ENCODE assay signal across 1 cellular context in the genomic region with DNA sequence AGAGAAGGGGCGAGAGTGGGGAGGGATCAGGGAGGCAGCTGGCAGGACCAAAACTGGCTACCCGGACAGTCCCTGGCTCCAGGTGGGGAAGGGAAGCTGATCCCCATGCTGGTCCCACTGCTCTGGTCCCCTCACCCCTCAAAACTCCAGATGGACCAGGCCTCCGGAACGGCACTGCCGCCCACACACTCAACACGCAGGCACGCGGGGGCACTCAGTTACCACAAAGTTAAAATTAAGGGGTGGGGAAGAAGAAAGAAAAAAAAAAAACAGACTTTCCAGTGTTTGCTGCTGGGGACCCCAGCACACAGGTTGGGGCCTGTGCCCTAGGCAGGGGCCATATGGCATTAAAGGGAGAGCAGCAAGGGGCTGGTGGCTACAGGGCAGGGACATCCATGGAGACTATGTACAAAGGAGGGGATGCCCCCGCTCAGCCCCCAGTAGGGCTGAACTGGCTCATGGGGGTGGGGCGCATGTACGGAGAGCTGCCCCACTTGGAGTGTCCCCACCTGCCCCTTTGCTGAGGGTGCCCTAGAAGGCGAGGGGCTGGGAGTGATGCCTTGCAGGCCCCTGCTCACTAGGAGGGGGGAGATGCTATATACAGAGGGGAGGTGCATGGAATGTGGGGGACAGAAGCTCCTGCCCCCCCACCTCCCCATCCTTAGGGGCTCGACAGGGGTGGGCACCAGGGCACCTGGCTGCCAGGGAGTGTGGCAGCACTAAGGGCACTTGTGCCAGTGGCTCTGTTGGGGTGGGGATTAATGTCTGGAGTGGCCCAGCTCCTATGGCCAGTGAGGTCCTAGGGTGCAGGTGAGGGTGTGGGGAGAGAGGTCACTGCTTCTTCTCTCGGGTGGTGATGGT.
A peak's percentile ranks its signal among the peaks of the same experiment; 100 is the strongest.
TF ChIP-seq lines count a peak whose summit lies in the region.

No MANE protein-coding gene starts in this region.

TF ChIP-seq in A549, 52 proteins besides CTCF, POLR2A, EP300 and RAD21:
- TF ChIP-seq POLR2AphosphoS2 (conservative IDR thresholded peaks at IDR 0.05; ENCODE audit: low read length) (0 out of 2 replicates have a peak, but pooled peaks have one; percentile 30), JUN (IDR thresholded peaks at IDR 0.05) (no peak)
